ENCODE assay signal across 8 cellular contexts in genomic region chr3:100261481-100261903, GRCh38. TPM values are rescaled to one million over a fixed set of nuclear protein-coding genes. Genes with fewer than 3 reads are reported as not detected.
DNase-seq lines count a peak whose midpoint lies in the region; ATAC-seq, FAIRE-seq and TF ChIP-seq lines count a peak whose summit lies in the region.

No MANE protein-coding gene starts in this region.

- peak; percentile 33 for FAIRE-seq in GM12892 (lab: Jason Lieb, UNC)
- no peak for FAIRE-seq in D721Med (lab: Jason Lieb, UNC)

- TF ChIP-seq POLR2A in GM12892 (IDR thresholded peaks at IDR 0.05; ENCODE audit: low read depth, low read length) = no peak
- no peak for TF ChIP-seq POLR2A in sigmoid colon (IDR thresholded peaks at IDR 0.05)

- no peak for TF ChIP-seq EP300 in sigmoid colon (IDR thresholded peaks at IDR 0.05)

- no peaks in the 10 kb centered on the region for H3K9me3 ChIP-seq in SJCRH30 (replicated peaks)
- H3K9me3 ChIP-seq in sigmoid colon = no peaks in the 10 kb centered on the region

- 3 to 5% methylated on average over 11 of the region's 11 CpGs for WGBS in sigmoid colon, 2 donors

- no peak for TF ChIP-seq CTCF in fibroblast of mammary gland (conservative IDR thresholded peaks at IDR 0.05; ENCODE audit: control insufficient read depth, insufficient read depth, low read depth, low read length)
- no peak for TF ChIP-seq CTCF in sigmoid colon (IDR thresholded peaks at IDR 0.05)
- TF ChIP-seq CTCF in D721Med (IDR thresholded peaks at IDR 0.05; ENCODE audit: insufficient read depth, missing control alignments) = no peak

- peaks cover 8% of the 10 kb centered on the region; the same call in 1 of the 2 replicates for H3K4me1 ChIP-seq in SJCRH30
- H3K4me1 ChIP-seq in sigmoid colon = peaks cover 0 to 45% (median 42%) of the 10 kb centered on the region in 4 donors

- peak overlapping the region; percentile 91 for H3K4me3 ChIP-seq in SJCRH30
- H3K4me3 ChIP-seq in fibroblast of mammary gland (ENCODE audit: control insufficient read depth, low read depth, low read length) = peak overlapping the region; percentile 97
- H3K4me3 ChIP-seq in sigmoid colon = peak overlapping the region; percentile 81 to 100 (median 99)

- intact Hi-C loops in sigmoid colon (cut with DNase I) = loop anchor here (5.0 to 10.0 kb wide), 4 partner anchors 444 to 1737 kb away; partner anchors contain the start of genes CLDND1, CMSS1 and COL8A1

- no peak for ATAC-seq in HG03432 (IDR thresholded peaks at IDR 0.05; ENCODE audit: unreplicated experiment)
- no peak for ATAC-seq in HG03045 (IDR thresholded peaks at IDR 0.05; ENCODE audit: unreplicated experiment)

- DNase-seq in GM12892 (ENCODE audit: insufficient read length) (no peak), SJCRH30 (no peak), fibroblast of mammary gland (ENCODE audit: low read depth) (no peak), sigmoid colon (no peak), D721Med (ENCODE audit: insufficient read length, low spot score) (no peak), NCI-H774 (lab: John Stamatoyannopoulos, UW) (no peak)

- H3K27ac ChIP-seq in SJCRH30 (peak overlapping the region; percentile 81), sigmoid colon (peak overlapping the region; percentile 96 to 99 (median 96))

- H3K36me3 ChIP-seq in SJCRH30 = no peaks in the 10 kb centered on the region
- H3K36me3 ChIP-seq in sigmoid colon = no peaks in the 10 kb centered on the region

- H3K27me3 ChIP-seq in SJCRH30 = no peaks in the 10 kb centered on the region
- H3K27me3 ChIP-seq in sigmoid colon = no peaks in the 10 kb centered on the region

RNA-seq across cellular contexts. Expression of gene TBC1D23, which starts 0.7 kb away (rescaled TPM):
- 10.2 TPM for polyA plus RNA-seq in GM12892 (2012; ENCODE audit: missing spikeins)
- 49.2 and 52.3 TPM in 2 replicates for total RNA-seq in SJCRH30 (2014; rRNA removed; shearing (Covaris generic))
- total RNA-seq in sigmoid colon = 10 to 100 TPM; 31.3 to 34.9 (median 32.7) TPM
- polyA plus RNA-seq in sigmoid colon = 10 to 100 TPM; 16.0 to 28.9 (median 18.0) TPM
